ENCODE assay signal across 1 cellular context in the genomic region with DNA sequence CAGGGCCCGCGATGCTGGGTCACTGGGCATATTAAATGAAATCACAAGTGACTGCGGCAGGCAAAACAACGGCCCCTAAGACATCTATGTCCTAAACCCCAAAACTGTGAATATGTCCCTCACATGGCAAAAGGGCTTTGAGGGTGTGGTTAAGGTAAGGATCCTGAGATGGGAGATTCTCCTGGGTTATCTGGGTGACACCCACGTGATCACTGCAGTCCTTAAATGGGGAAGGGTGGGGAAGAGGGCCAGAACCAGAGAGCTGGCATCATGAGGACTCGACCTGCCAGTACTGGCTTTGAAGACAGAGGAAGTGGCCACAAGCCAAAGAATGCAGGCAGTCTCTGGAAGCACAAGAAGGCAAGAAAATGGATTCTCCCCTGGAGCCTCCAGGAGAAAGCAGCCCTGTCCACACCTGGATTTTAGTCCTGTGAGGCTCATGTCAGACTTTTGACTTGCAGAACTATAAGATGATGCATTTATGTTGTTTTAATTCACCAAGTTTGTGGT.
TF ChIP-seq lines count a peak whose summit lies in the region.

No MANE protein-coding gene starts in this region.

TF ChIP-seq in WTC11, 78 proteins besides CTCF, POLR2A, EP300 and RAD21 (continued from another document):
- TF ChIP-seq, protein P1, sequence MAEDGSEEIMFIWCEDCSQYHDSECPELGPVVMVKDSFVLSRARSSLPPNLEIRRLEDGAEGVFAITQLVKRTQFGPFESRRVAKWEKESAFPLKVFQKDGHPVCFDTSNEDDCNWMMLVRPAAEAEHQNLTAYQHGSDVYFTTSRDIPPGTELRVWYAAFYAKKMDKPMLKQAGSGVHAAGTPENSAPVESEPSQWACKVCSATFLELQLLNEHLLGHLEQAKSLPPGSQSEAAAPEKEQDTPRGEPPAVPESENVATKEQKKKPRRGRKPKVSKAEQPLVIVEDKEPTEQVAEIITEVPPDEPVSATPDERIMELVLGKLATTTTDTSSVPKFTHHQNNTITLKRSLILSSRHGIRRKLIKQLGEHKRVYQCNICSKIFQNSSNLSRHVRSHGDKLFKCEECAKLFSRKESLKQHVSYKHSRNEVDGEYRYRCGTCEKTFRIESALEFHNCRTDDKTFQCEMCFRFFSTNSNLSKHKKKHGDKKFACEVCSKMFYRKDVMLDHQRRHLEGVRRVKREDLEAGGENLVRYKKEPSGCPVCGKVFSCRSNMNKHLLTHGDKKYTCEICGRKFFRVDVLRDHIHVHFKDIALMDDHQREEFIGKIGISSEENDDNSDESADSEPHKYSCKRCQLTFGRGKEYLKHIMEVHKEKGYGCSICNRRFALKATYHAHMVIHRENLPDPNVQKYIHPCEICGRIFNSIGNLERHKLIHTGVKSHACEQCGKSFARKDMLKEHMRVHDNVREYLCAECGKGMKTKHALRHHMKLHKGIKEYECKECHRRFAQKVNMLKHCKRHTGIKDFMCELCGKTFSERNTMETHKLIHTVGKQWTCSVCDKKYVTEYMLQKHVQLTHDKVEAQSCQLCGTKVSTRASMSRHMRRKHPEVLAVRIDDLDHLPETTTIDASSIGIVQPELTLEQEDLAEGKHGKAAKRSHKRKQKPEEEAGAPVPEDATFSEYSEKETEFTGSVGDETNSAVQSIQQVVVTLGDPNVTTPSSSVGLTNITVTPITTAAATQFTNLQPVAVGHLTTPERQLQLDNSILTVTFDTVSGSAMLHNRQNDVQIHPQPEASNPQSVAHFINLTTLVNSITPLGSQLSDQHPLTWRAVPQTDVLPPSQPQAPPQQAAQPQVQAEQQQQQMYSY (CRISPR knock-in tag; IDR thresholded peaks at IDR 0.05) = no peak
- TF ChIP-seq, protein P2, sequence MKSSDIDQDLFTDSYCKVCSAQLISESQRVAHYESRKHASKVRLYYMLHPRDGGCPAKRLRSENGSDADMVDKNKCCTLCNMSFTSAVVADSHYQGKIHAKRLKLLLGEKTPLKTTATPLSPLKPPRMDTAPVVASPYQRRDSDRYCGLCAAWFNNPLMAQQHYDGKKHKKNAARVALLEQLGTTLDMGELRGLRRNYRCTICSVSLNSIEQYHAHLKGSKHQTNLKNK (CRISPR knock-in tag; IDR thresholded peaks at IDR 0.05) = no peak
- no peak for TF ChIP-seq FOXJ3 (CRISPR knock-in tag; IDR thresholded peaks at IDR 0.05; ENCODE audit: borderline replicate concordance)
TF ChIP-seq in WTC11: peak in this region for 0.
